17 cellular contexts compared by ENCODE assay signal in genomic region chr7:95843286-95843685, GRCh38.
A peak's percentile ranks its signal among the peaks of the same experiment; 100 is the strongest.
DNase-seq lines count a peak whose midpoint lies in the region; ATAC-seq, FAIRE-seq and TF ChIP-seq lines count a peak whose summit lies in the region.
"Had no signal": no experiment of that assay in that cellular context is flagged by ENCODE, and none has a peak within 500 bp of the region (broad histone marks: within the 10 kb centered on the region; RNA-seq: fewer than 3 reads in every experiment).

No MANE protein-coding gene starts in this region.

- H3K9me2 ChIP-seq in PC-3 (replicated peaks; ENCODE audit: low read length), result no peaks in the 10 kb centered on the region

- CTCF ChIA-PET in PC-3 (lab: Charles Lee), result no interaction called here

- DNase-seq in NOMO-1 treated with DMSO at 0.1 percent for 48 hours (lab: John Stamatoyannopoulos, UW; ENCODE audit: unreplicated experiment) (peak; percentile 15), NOMO-1 treated with dmso at 0.1 percent for 144 hours (lab: John Stamatoyannopoulos, UW; ENCODE audit: unreplicated experiment) (no peak), PC-3 (peak; percentile 14), epithelial cell of esophagus (ENCODE audit: low read depth) (peak; percentile 13), stromal cell of bone marrow (ENCODE audit: low read depth) (peak; percentile 13), HTR-8/SVneo (ENCODE audit: insufficient read length, low spot score) (no peak)
- DNase-seq: activated T-cell treated with anti-CD3 and anti-CD28 coated beads, Interleukin-2, amount 50 U/mL, for 4 hours; amygdala; effector memory CD4-positive, alpha-beta T cell; MV-4-11; NCI-H510A; ovary had no signal

- no peaks in the 10 kb centered on the region for H3K4me1 ChIP-seq in PC-3 (ENCODE audit: insufficient read depth, low read length)

- intact Hi-C loops in PC-3 (cut with micrococcal nuclease), result loop anchor here (2.0 kb wide), 1 partner anchor 120 kb away; no protein-coding TSS in a partner anchor

- no peaks in the 10 kb centered on the region for H3K79me2 ChIP-seq in PC-3 (ENCODE audit: low read length)

- no peak overlapping the region for H3K27ac ChIP-seq in PC-3 (ENCODE audit: low read length)
- H3K27ac ChIP-seq: ovary, SK-N-MC had no signal

- no peak overlapping the region for H2AFZ ChIP-seq in PC-3 (ENCODE audit: low read length)

- H3K9me3 ChIP-seq in PC-3 (ENCODE audit: low read length), result no peaks in the 10 kb centered on the region
- H3K9me3 ChIP-seq: ovary had no signal

- H3K4me3 ChIP-seq in PC-3 (ENCODE audit: low read length) (no peak overlapping the region), epithelial cell of esophagus (ENCODE audit: low read length) (no peak overlapping the region)
- H3K4me3 ChIP-seq: lung, ovary, SK-N-MC had no signal

- no TSS peak for BruUV-seq in PC-3 (replicated peaks; lab: Mats Ljungman, UMichigan)

- no peaks in the 10 kb centered on the region for H3K36me3 ChIP-seq in PC-3 (ENCODE audit: low read depth, low read length)
- H3K36me3 ChIP-seq: ovary had no signal

- no peaks in the 10 kb centered on the region for H4K20me1 ChIP-seq in PC-3 (ENCODE audit: low read length)

- FAIRE-seq in HTR-8/SVneo (lab: Jason Lieb, UNC), result no peak

- no peak overlapping the region for H3K9ac ChIP-seq in PC-3 (ENCODE audit: low read length)

- TF ChIP-seq CTCF in PC-3 (conservative IDR thresholded peaks at IDR 0.05; ENCODE audit: low read depth, low read length), result peak; percentile 52
- TF ChIP-seq CTCF in epithelial cell of esophagus (IDR thresholded peaks at IDR 0.05; ENCODE audit: insufficient read depth, low read depth, low read length, missing control alignments), result no peak

- POLR2A ChIA-PET in PC-3 (lab: Charles Lee; ENCODE audit: unreplicated experiment), result no interaction called here

- no peak overlapping the region for H3K4me2 ChIP-seq in PC-3 (ENCODE audit: low read length)

- no peaks in the 10 kb centered on the region for H3F3A ChIP-seq in PC-3 (ENCODE audit: low read length, unreplicated experiment)

- H3K27me3 ChIP-seq in PC-3 (ENCODE audit: low read length), result no peaks in the 10 kb centered on the region
- H3K27me3 ChIP-seq: ovary had no signal

- ATAC-seq in PC-3 (peak; percentile 81), HG02973 (IDR thresholded peaks at IDR 0.05; ENCODE audit: unreplicated experiment) (no peak), GM21360 (IDR thresholded peaks at IDR 0.05; ENCODE audit: unreplicated experiment) (no peak)
- ATAC-seq: activated CD4-positive, CD25-positive, alpha-beta regulatory T cell treated with anti-CD3 and anti-CD28 coated beads, Interleukin-2, amount 50 U/mL, for 24 hours; activated T-cell treated with anti-CD3 and anti-CD28 coated beads, Interleukin-2, amount 50 U/mL, for 4 hours had no signal

Comparison
In these comparisons a context has a peak if more than half of its experiments do, and no peak if none do; other contexts are left out.
1. DNase-seq: peak in NOMO-1 treated with DMSO at 0.1 percent for 48 hours (single experiment), PC-3 (single experiment), epithelial cell of esophagus (single experiment) and stromal cell of bone marrow (single experiment); none in NOMO-1 treated with dmso at 0.1 percent for 144 hours (single experiment) and HTR-8/SVneo (single experiment).